18 cellular contexts compared by ENCODE assay signal in genomic region chr3:66336358-66336766, GRCh38.
DNase-seq lines count a peak whose midpoint lies in the region; ATAC-seq and TF ChIP-seq lines count a peak whose summit lies in the region.
"Had no signal": no experiment of that assay in that cellular context is flagged by ENCODE, and none has a peak within 500 bp of the region (broad histone marks: within the 10 kb centered on the region; RNA-seq: fewer than 3 reads in every experiment).

No MANE protein-coding gene starts in this region.

- peaks cover 0 to 18% (median 8%) of the 10 kb centered on the region in 9 donors for H3K4me1 ChIP-seq in heart right ventricle
- H3K4me1 ChIP-seq: transverse colon had no signal

- ATAC-seq in heart right ventricle (peak in 5 of 8 donors; percentile 12 to 89 (median 84)), Right ventricle myocardium inferior (no peak)
- ATAC-seq: activated CD8-positive, alpha-beta memory T cell treated with anti-CD3 and anti-CD28 coated beads, Interleukin-2, amount 10 ng/mL, durations not matched to agents 7 days and 5 days; Panc1; sciatic nerve had no signal

- H3K27ac ChIP-seq in heart right ventricle, result peak overlapping the region in 5 of 10 donors; percentile 3 to 58 (median 48)
- H3K27ac ChIP-seq: transverse colon had no signal

- H3K27me3 ChIP-seq in heart right ventricle, result no peaks in the 10 kb centered on the region
- H3K27me3 ChIP-seq: transverse colon had no signal

- intact Hi-C loops in heart right ventricle (cut with DNase I), result no loop called here
- intact Hi-C loops in Right ventricle myocardium inferior (cut with DNase I), result no loop called here

- peaks cover 0 to 13% (median 0%) of the 10 kb centered on the region in 11 donors for H3K9me3 ChIP-seq in heart right ventricle
- H3K9me3 ChIP-seq: transverse colon had no signal

- 35 to 44% methylated on average over 4 of the region's 4 CpGs for WGBS in heart right ventricle, 2 donors

- H3K36me3 ChIP-seq in heart right ventricle, result no peaks in the 10 kb centered on the region
- H3K36me3 ChIP-seq: transverse colon had no signal

- no peak overlapping the region for H3K4me3 ChIP-seq in heart right ventricle
- H3K4me3 ChIP-seq in fibroblast of mammary gland (ENCODE audit: control insufficient read depth, low read depth, low read length), result no peak overlapping the region
- H3K4me3 ChIP-seq: transverse colon had no signal

- TF ChIP-seq CTCF in heart right ventricle (IDR thresholded peaks at IDR 0.05), result no peak
- no peak for TF ChIP-seq CTCF in fibroblast of mammary gland (conservative IDR thresholded peaks at IDR 0.05; ENCODE audit: control insufficient read depth, insufficient read depth, low read depth, low read length)

- no peak for DNase-seq in heart right ventricle
- DNase-seq in Right ventricle myocardium inferior (ENCODE audit: missing footprints), result no peak
- peak; percentile 25 for DNase-seq in amniotic stem cell (lab: John Stamatoyannopoulos, UW)
- peak; percentile 43 for DNase-seq in fibroblast of mammary gland (ENCODE audit: low read depth)
- DNase-seq in pulmonary artery endothelial cell (ENCODE audit: low read depth, low spot score), result peak; percentile 85
- DNase-seq in HK-2 (ENCODE audit: unreplicated experiment), result no peak
- DNase-seq in NCI-H82 (lab: John Stamatoyannopoulos, UW), result no peak
- DNase-seq in activated CD4-positive, CD25-positive, alpha-beta regulatory T cell treated with anti-CD3 and anti-CD28 coated beads, Interleukin-2, amount 50 U/mL, for 72 hours, result no peak
- DNase-seq: activated B cell treated with CpG ODN at 0.5 μM for 24 hours; activated CD8-positive, alpha-beta memory T cell treated with anti-CD3 and anti-CD28 coated beads, Interleukin-2, amount 10 ng/mL, durations not matched to agents 7 days and 5 days; activated naive CD4-positive, alpha-beta T cell treated with anti-CD3 and anti-CD28 coated beads, Interleukin-2, amount 10 ng/mL, durations not matched to agents 7 days and 5 days; erythroblast; NCI-H2081 treated with DMSO at 0.1 percent for 48 hours; NCI-H774; stimulated activated CD4-positive, alpha-beta T cell treated with anti-CD3 and anti-CD28 coated beads, Interleukin-4, amount 100 ng/mL, for 24 hours; transverse colon had no signal

Comparison
In these comparisons a context has a peak if more than half of its experiments do, and no peak if none do; other contexts are left out.
1. DNase-seq: peak in amniotic stem cell (single experiment), fibroblast of mammary gland (single experiment) and pulmonary artery endothelial cell (single experiment); none in heart right ventricle (0 of 2), Right ventricle myocardium inferior (single experiment), HK-2 (single experiment), NCI-H82 (single experiment) and activated CD4-positive, CD25-positive, alpha-beta regulatory T cell treated with anti-CD3 and anti-CD28 coated beads, Interleukin-2, amount 50 U/mL, for 72 hours (single experiment).